1 cellular context compared by ENCODE assay signal in genomic region chr10:69515699-69516547, GRCh38.
TF ChIP-seq lines count a peak whose summit lies in the region.

No MANE protein-coding gene starts in this region.

TF ChIP-seq in WTC11, 78 proteins besides CTCF, POLR2A, EP300 and RAD21 (continued from another document):
- TF ChIP-seq ZNF281 (CRISPR knock-in tag; IDR thresholded peaks at IDR 0.05) (no peak), NR2C2 (CRISPR knock-in tag; IDR thresholded peaks at IDR 0.05) (no peak), HMGA2 (CRISPR knock-in tag; IDR thresholded peaks at IDR 0.05) (no peak), MAX (CRISPR knock-in tag; IDR thresholded peaks at IDR 0.05) (no peak; the same call in 1 of the 2 replicates), USF2 (CRISPR knock-in tag; IDR thresholded peaks at IDR 0.05) (peak; percentile 5; the same call in 1 of the 2 replicates)
